17 cellular contexts compared by ENCODE assay signal in the genomic region with DNA sequence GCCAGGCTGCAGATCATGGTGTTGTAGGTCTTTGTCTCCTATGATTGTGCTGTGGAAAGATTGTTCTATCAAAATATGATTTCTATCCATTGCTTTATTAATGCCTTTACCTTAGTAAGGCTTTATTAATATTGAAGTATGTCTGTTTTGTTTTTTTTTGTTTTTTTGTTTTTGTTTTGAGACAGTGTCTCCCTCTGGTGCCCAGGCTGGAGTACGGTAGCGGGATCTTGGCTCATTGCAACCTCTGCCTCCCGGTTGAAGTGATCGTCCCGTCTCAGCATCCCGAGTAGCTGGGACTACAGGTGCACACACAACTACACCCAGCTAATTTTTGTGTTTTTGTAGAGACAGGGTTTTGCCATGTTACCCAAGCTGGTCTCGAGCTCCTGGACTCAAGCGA. TPM values are rescaled to one million over a fixed set of nuclear protein-coding genes. Genes with fewer than 3 reads are reported as not detected.
DNase-seq lines count a peak whose midpoint lies in the region; ATAC-seq and TF ChIP-seq lines count a peak whose summit lies in the region.
"Had no signal": no experiment of that assay in that cellular context is flagged by ENCODE, and none has a peak within 500 bp of the region (broad histone marks: within the 10 kb centered on the region; RNA-seq: fewer than 3 reads in every experiment).

No MANE protein-coding gene starts in this region.

- H3K9me3 Mint-ChIP-seq in MCF 10A (ENCODE audit: unreplicated experiment) (no peaks in the 10 kb centered on the region), type B pancreatic cell (no peaks in the 10 kb centered on the region)
- H3K9me3 Mint-ChIP-seq in CD8-positive, alpha-beta T cell, result no peaks in the 10 kb centered on the region
- H3K9me3 Mint-ChIP-seq: activated T-helper 2 cell treated with anti-CD3 and anti-CD28 coated beads, Interferon-gamma antibody, Interleukin-2, Interleukin-4, amounts not matched to agents 10 μg/mL and 5 μg/mL and 100 μg/mL, durations not matched to agents 14 hours and 24 hours and 36 hours had no signal

- H3K79me2 ChIP-seq in PC-3 (ENCODE audit: low read length), result no peaks in the 10 kb centered on the region

- no peak overlapping the region for H3K9ac ChIP-seq in PC-3 (ENCODE audit: low read length)

- no peak overlapping the region for H2AFZ ChIP-seq in PC-3 (ENCODE audit: low read length)

- H3K27ac ChIP-seq in breast epithelium, result no peak overlapping the region
- no peak overlapping the region for H3K27ac ChIP-seq in PC-3 (ENCODE audit: low read length)
- H3K27ac ChIP-seq in CD8-positive, alpha-beta T cell (ENCODE audit: low read depth, low read length), result no peak overlapping the region
- H3K27ac ChIP-seq: ovary had no signal

- ATAC-seq in PC-3, result no peak
- no peak for ATAC-seq in CD8-positive, alpha-beta T cell
- ATAC-seq: Panc1, T-helper 17 cell had no signal

- TF ChIP-seq CTCF in MCF 10A (IDR thresholded peaks at IDR 0.05; ENCODE audit: unreplicated experiment) (peak; percentile 35), breast epithelium (IDR thresholded peaks at IDR 0.05) (no peak), PC-3 (conservative IDR thresholded peaks at IDR 0.05; ENCODE audit: low read depth, low read length) (peak; percentile 52), epithelial cell of proximal tubule (conservative IDR thresholded peaks at IDR 0.05; ENCODE audit: low read depth, low read length) (peak; percentile 34), type B pancreatic cell (conservative IDR thresholded peaks at IDR 0.05) (peak; percentile 44)
- TF ChIP-seq CTCF in CD8-positive, alpha-beta T cell (IDR thresholded peaks at IDR 0.05), result no peak

- no peaks in the 10 kb centered on the region for H3F3A ChIP-seq in PC-3 (ENCODE audit: low read length, unreplicated experiment)

- H3K27ac Mint-ChIP-seq in MCF 10A (ENCODE audit: low read depth, unreplicated experiment) (no peak overlapping the region), type B pancreatic cell (no peak overlapping the region)
- H3K27ac Mint-ChIP-seq in CD8-positive, alpha-beta T cell, result no peak overlapping the region
- H3K27ac Mint-ChIP-seq: activated T-helper 2 cell treated with anti-CD3 and anti-CD28 coated beads, Interferon-gamma antibody, Interleukin-2, Interleukin-4, amounts not matched to agents 10 μg/mL and 5 μg/mL and 100 μg/mL, durations not matched to agents 14 hours and 24 hours and 36 hours; T-helper 17 cell had no signal

- H3K4me3 Mint-ChIP-seq in MCF 10A (ENCODE audit: unreplicated experiment) (no peak overlapping the region), type B pancreatic cell (no peak overlapping the region)
- H3K4me3 Mint-ChIP-seq in CD8-positive, alpha-beta T cell, result no peak overlapping the region
- H3K4me3 Mint-ChIP-seq: T-helper 17 cell had no signal

- BruUV-seq in MCF 10A (replicated peaks; lab: Mats Ljungman, UMichigan) (no TSS peak), PC-3 (replicated peaks; lab: Mats Ljungman, UMichigan) (no TSS peak)

- peaks cover 6% of the 10 kb centered on the region for H3K4me1 Mint-ChIP-seq in MCF 10A (ENCODE audit: insufficient read depth, unreplicated experiment)
- H3K4me1 Mint-ChIP-seq in type B pancreatic cell (ENCODE audit: unreplicated experiment), result no peaks in the 10 kb centered on the region
- peaks cover 4% of the 10 kb centered on the region for H3K4me1 Mint-ChIP-seq in CD8-positive, alpha-beta T cell (ENCODE audit: low read depth)

- no peak overlapping the region for H3K4me3 ChIP-seq in breast epithelium
- H3K4me3 ChIP-seq in PC-3 (ENCODE audit: low read length), result no peak overlapping the region
- H3K4me3 ChIP-seq in epithelial cell of proximal tubule (ENCODE audit: low read depth, low read length), result no peak overlapping the region
- no peak overlapping the region for H3K4me3 ChIP-seq in CD8-positive, alpha-beta T cell (ENCODE audit: low read depth, low read length)
- H3K4me3 ChIP-seq: ovary had no signal

- POLR2A ChIA-PET in MCF 10A (lab: Yijun Ruan, JAX), result interaction anchor here (0.9 to 1.2 kb wide), 3 partner anchors 12 to 55 kb away, joined by 3 to 4 read pairs (median 3); no protein-coding TSS in a partner anchor
- POLR2A ChIA-PET in PC-3 (lab: Charles Lee; ENCODE audit: unreplicated experiment), result no interaction called here
- POLR2A ChIA-PET in CD8-positive, alpha-beta T cell (lab: Charles Lee), result no interaction called here

- no peaks in the 10 kb centered on the region for H3K9me2 ChIP-seq in PC-3 (replicated peaks; ENCODE audit: low read length)

- H3K36me3 ChIP-seq in breast epithelium (no peaks in the 10 kb centered on the region), PC-3 (ENCODE audit: low read depth, low read length) (no peaks in the 10 kb centered on the region)
- H3K36me3 ChIP-seq in CD8-positive, alpha-beta T cell (ENCODE audit: insufficient read depth, low read length), result no peaks in the 10 kb centered on the region
- H3K36me3 ChIP-seq: ovary had no signal

- no peaks in the 10 kb centered on the region for H3K27me3 ChIP-seq in breast epithelium
- H3K27me3 ChIP-seq in PC-3 (ENCODE audit: low read length), result no peaks in the 10 kb centered on the region
- no peaks in the 10 kb centered on the region for H3K27me3 ChIP-seq in CD8-positive, alpha-beta T cell (ENCODE audit: insufficient read depth, low read length)
- H3K27me3 ChIP-seq: ovary had no signal

- H3K9me3 ChIP-seq in breast epithelium (no peaks in the 10 kb centered on the region), PC-3 (ENCODE audit: low read length) (no peaks in the 10 kb centered on the region)
- H3K9me3 ChIP-seq in CD8-positive, alpha-beta T cell (ENCODE audit: low read length), result no peaks in the 10 kb centered on the region
- H3K9me3 ChIP-seq: ovary had no signal

- peaks cover 3% of the 10 kb centered on the region for H3K36me3 Mint-ChIP-seq in MCF 10A (ENCODE audit: insufficient read depth, unreplicated experiment)
- H3K36me3 Mint-ChIP-seq in type B pancreatic cell, result peaks cover 8% of the 10 kb centered on the region
- H3K36me3 Mint-ChIP-seq in CD8-positive, alpha-beta T cell, result peaks cover 12% of the 10 kb centered on the region

- H3K4me1 ChIP-seq in breast epithelium (no peaks in the 10 kb centered on the region), PC-3 (ENCODE audit: insufficient read depth, low read length) (no peaks in the 10 kb centered on the region)
- H3K4me1 ChIP-seq in CD8-positive, alpha-beta T cell (ENCODE audit: insufficient read depth, low read length), result peaks cover 4% of the 10 kb centered on the region

- no peak for TF ChIP-seq POLR2A in breast epithelium (IDR thresholded peaks at IDR 0.05)

- H3K27me3 Mint-ChIP-seq in MCF 10A (ENCODE audit: insufficient read depth, unreplicated experiment) (no peaks in the 10 kb centered on the region), type B pancreatic cell (no peaks in the 10 kb centered on the region)
- no peaks in the 10 kb centered on the region for H3K27me3 Mint-ChIP-seq in CD8-positive, alpha-beta T cell (ENCODE audit: low read depth)
- H3K27me3 Mint-ChIP-seq: T-helper 17 cell had no signal

- no peak overlapping the region for H3K4me2 ChIP-seq in PC-3 (ENCODE audit: low read length)

- no peaks in the 10 kb centered on the region for H4K20me1 ChIP-seq in PC-3 (ENCODE audit: low read length)

- intact Hi-C loops in MCF 10A (cut with micrococcal nuclease) (loop anchor here (1.0 kb wide), 1 partner anchor 54 kb away; no protein-coding TSS in a partner anchor), breast epithelium (cut with DNase I; ENCODE audit: low total_unique reads) (no loop called here), PC-3 (cut with micrococcal nuclease) (no loop called here)
- intact Hi-C loops in CD8-positive, alpha-beta T cell (cut with DNase I, micrococcal nuclease), result no loop called here

- DNase-seq in MCF 10A (ENCODE audit: unreplicated experiment) (peak; percentile 48), breast epithelium (ENCODE audit: low spot score in 2 of 2) (no peak), PC-3 (peak; percentile 10), epithelial cell of proximal tubule (ENCODE audit: low read depth) (no peak), type B pancreatic cell (ENCODE audit: extremely low spot score, unreplicated experiment) (no peak), T1000 (lab: John Stamatoyannopoulos, UW) (no peak), hippocampal formation (lab: John Stamatoyannopoulos, UW) (no peak)
- no peak for DNase-seq in CD8-positive, alpha-beta T cell
- DNase-seq: activated CD4-positive, alpha-beta T cell treated with anti-CD3 and anti-CD28 coated beads, Interleukin-2, amount 50 U/mL, for 48 hours; DMS79; H7; MV-4-11; NCI-H2227 treated with DMSO at 0.1 percent for 48 hours; ovary; T-helper 17 cell had no signal

- CTCF ChIA-PET in MCF 10A (lab: Yijun Ruan, JAX), result interaction anchor here (0.8 kb wide), 1 partner anchor 86 kb away, joined by 3 read pairs; no protein-coding TSS in a partner anchor
- CTCF ChIA-PET in PC-3 (lab: Charles Lee), result no interaction called here
- CTCF ChIA-PET in CD8-positive, alpha-beta T cell (lab: Charles Lee), result no interaction called here

RNA-seq across cellular contexts. Expression of gene IRGC, which starts 7.7 kb away (rescaled TPM):
- total RNA-seq in MCF 10A (2022) (not detected in 2 replicates), breast epithelium (not detected), PC-3 (2014; rRNA removed) (not detected in 2 replicates), epithelial cell of proximal tubule (not detected in 2 replicates), type B pancreatic cell (ENCODE audit: low replicate concordance) (not detected in 2 replicates)
- total RNA-seq in CD8-positive, alpha-beta T cell, result not detected
- total RNA-seq: activated T-helper 2 cell treated with anti-CD3 and anti-CD28 coated beads, Interferon-gamma antibody, Interleukin-2, Interleukin-4, amounts not matched to agents 10 μg/mL and 5 μg/mL and 100 μg/mL, durations not matched to agents 14 hours and 24 hours and 36 hours; H7; ovary; T-helper 17 cell had no signal

RNA-seq across cellular contexts. Expression of gene SMG9, which starts 31.2 kb away (rescaled TPM):
- total RNA-seq in MCF 10A (2022) (76.0 and 76.4 TPM in 2 replicates), breast epithelium (10 to 100 TPM; 10.6 to 29.9 (median 20.6) TPM), PC-3 (2014; rRNA removed) (48.8 and 49.1 TPM in 2 replicates), epithelial cell of proximal tubule (15.8 and 29.9 TPM in 2 replicates), type B pancreatic cell (ENCODE audit: low replicate concordance) (44.5 and 64.9 TPM in 2 replicates)
- total RNA-seq in CD8-positive, alpha-beta T cell, result 10 to 100 TPM; 32.2 to 34.3 TPM

RNA-seq across cellular contexts. Expression of gene PLAUR, which starts 53.6 kb away (rescaled TPM):
- total RNA-seq in MCF 10A (2022) (14.0 and 32.2 TPM in 2 replicates), breast epithelium (10 to 100 TPM; 13.3 to 61.0 (median 21.3) TPM), PC-3 (2014; rRNA removed) (208 and 241 TPM in 2 replicates), epithelial cell of proximal tubule (150 and 335 TPM in 2 replicates), type B pancreatic cell (ENCODE audit: low replicate concordance) (18.7 and 32.1 TPM in 2 replicates)
- 1 to 10 TPM; 6.9 to 7.8 TPM for total RNA-seq in CD8-positive, alpha-beta T cell

RNA-seq across cellular contexts. Expression of gene KCNN4, which starts 57.2 kb away (rescaled TPM):
- total RNA-seq in MCF 10A (2022) (34.2 and 45.9 TPM in 2 replicates), breast epithelium (10 to 100 TPM in 2 of 3 donors, 1 to 10 TPM in 1; 1.9 to 61.9 (median 28.2) TPM), PC-3 (2014; rRNA removed) (45.7 and 57.7 TPM in 2 replicates), epithelial cell of proximal tubule (8.3 and 11.6 TPM in 2 replicates), type B pancreatic cell (ENCODE audit: low replicate concordance) (1.6 and 7.7 TPM in 2 replicates)
- 10 to 100 TPM; 14.6 to 15.5 TPM for total RNA-seq in CD8-positive, alpha-beta T cell

Comparison
In these comparisons a context has a peak if more than half of its experiments do, and no peak if none do; other contexts are left out.
1. DNase-seq: peak in MCF 10A (single experiment) and PC-3 (single experiment); none in breast epithelium (0 of 2), epithelial cell of proximal tubule (single experiment), type B pancreatic cell (single experiment), T1000 (single experiment), hippocampal formation (0 of 2) and CD8-positive, alpha-beta T cell (0 of 7).
2. CTCF ChIP-seq: peak in MCF 10A (single experiment), PC-3 (single experiment), epithelial cell of proximal tubule (single experiment) and type B pancreatic cell (single experiment); none in breast epithelium (0 of 3) and CD8-positive, alpha-beta T cell (single experiment).